ENCODE assay signal across 31 cellular contexts in the genomic region with DNA sequence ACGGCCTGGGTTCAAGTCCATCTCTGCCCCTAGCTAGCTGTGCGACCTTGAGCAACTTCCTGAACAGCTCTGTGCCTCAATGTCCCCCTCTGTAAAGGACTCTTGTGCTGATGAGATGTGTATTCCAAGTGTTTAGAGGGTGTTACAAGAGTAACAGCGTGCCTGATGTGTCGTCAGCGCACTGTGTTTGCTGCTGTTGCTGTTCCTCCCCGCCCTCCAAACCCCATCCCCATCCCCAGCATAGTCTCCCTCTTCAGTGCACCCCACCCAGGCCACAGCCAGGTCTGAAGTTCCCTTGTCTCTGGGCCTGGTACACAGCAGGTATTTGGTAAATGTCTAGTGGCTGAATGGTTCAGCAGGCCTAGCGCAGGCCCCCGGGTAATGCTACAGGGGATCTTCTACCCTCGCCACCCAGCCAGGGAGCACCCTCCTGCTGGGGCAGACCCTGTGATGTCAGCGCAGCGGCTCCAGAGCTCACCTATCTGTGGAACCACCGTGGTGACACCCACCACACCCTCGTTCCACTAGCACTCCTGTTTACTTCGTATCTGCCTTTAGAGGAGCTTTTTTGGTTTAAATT. TPM values are rescaled to one million over a fixed set of nuclear protein-coding genes. Genes with fewer than 3 reads are reported as not detected.
"Had no signal": no experiment of that assay in that cellular context is flagged by ENCODE, and none has a peak within 500 bp of the region (broad histone marks: within the 10 kb centered on the region; RNA-seq: fewer than 3 reads in every experiment).

No MANE protein-coding gene starts in this region.

- FAIRE-seq: endothelial cell of umbilical vein, pancreas had no signal

- H3K9me3 ChIP-seq: body of pancreas, pancreas, psoas muscle, right atrium auricular region, thoracic aorta, uterus had no signal

- ATAC-seq: activated T-helper 17 cell treated with anti-CD3 and anti-CD28 coated beads, Interleukin-2, amount 50 U/mL, for 72 hours; body of pancreas; effector memory CD8-positive, alpha-beta T cell; esophagus mucosa; pancreas; psoas muscle; stimulated activated effector memory CD8-positive, alpha-beta T cell treated with anti-CD3 and anti-CD28 coated beads, Interleukin-12 subunit alpha, Interleukin-12 subunit beta, amount 100 ng/mL, for 72 hours had no signal

- H3K4me3 ChIP-seq: body of pancreas, cardiac muscle cell, pancreas, psoas muscle, right atrium auricular region, thoracic aorta, uterus had no signal

- DNase-seq: activated CD4-positive, alpha-beta memory T cell treated with anti-CD3 and anti-CD28 coated beads for 36 hours; activated CD4-positive, alpha-beta T cell treated with anti-CD3 and anti-CD28 coated beads, Interleukin-2, amount 10 ng/mL, durations not matched to agents 24 days and 14 days; activated CD4-positive, CD25-positive, alpha-beta regulatory T cell treated with anti-CD3 and anti-CD28 coated beads, Interleukin-2, amount 50 U/mL, for 72 hours; activated CD8-positive, alpha-beta memory T cell treated with anti-CD3 and anti-CD28 coated beads, Interleukin-2, amount 50 U/mL, for 48 hours; activated naive CD4-positive, alpha-beta T cell; activated T-cell treated with anti-CD3 and anti-CD28 coated beads, Interleukin-2, amount 50 U/mL, for 24 hours; anterior cingulate cortex; body of pancreas; cortex of kidney; effector memory CD8-positive, alpha-beta T cell; foreskin fibroblast; left ventricle myocardium superior; mammary epithelial cell; naive B cell; nephron progenitor cell; psoas muscle; stimulated activated CD4-positive, alpha-beta T cell treated with anti-CD3 and anti-CD28 coated beads, Interleukin-4, amount 100 ng/mL, for 1 hour; T-helper 2 cell; trophoblast cell had no signal

- H3K36me3 ChIP-seq: cardiac muscle cell, pancreas, uterus had no signal

- H3K27ac ChIP-seq: body of pancreas, cardiac muscle cell, pancreas, psoas muscle, thoracic aorta, uterus had no signal

- H3K27me3 ChIP-seq: body of pancreas, cardiac muscle cell, pancreas, right atrium auricular region, uterus had no signal

RNA-seq across cellular contexts. Expression of a gene that starts 45.1 kb away (rescaled TPM):
- total RNA-seq: body of pancreas, cerebellum, endothelial cell of umbilical vein, esophagus mucosa, mesothelial cell of epicardium, psoas muscle, subcutaneous adipose tissue had no signal
- polyA plus RNA-seq: endothelial cell of umbilical vein had no signal
